18 cellular contexts compared by ENCODE assay signal in genomic region chr1:226648421-226648820, GRCh38.
"Had no signal": no experiment of that assay in that cellular context is flagged by ENCODE, and none has a peak within 500 bp of the region (broad histone marks: within the 10 kb centered on the region; RNA-seq: fewer than 3 reads in every experiment).

No MANE protein-coding gene starts in this region.

- H3K27ac ChIP-seq: parathyroid adenoma, testis had no signal

- H3K79me2 ChIP-seq: parathyroid adenoma had no signal

- H2AFZ ChIP-seq: parathyroid adenoma had no signal

- H3K4me3 Mint-ChIP-seq: activated CD4-positive, alpha-beta T cell treated with anti-CD3 and anti-CD28 coated beads, Interleukin-2, amount 10 ng/mL, durations not matched to agents 24 days and 14 days; activated naive CD4-positive, alpha-beta T cell treated with anti-CD3 and anti-CD28 coated beads, Interleukin-2, amount 50 U/mL, for 24 hours; activated T-cell treated with anti-CD3 and anti-CD28 coated beads, Interleukin-2, amount 50 U/mL, for 72 hours; dendritic cell treated with granulocyte-macrophage colony-stimulating factor and Interleukin-4, amounts not matched to agents 40 ng/mL and 50 ng/mL, for 4 days; naive B cell; T-helper 2 cell treated with Interferon-gamma antibody and Interleukin-4, amounts not matched to agents 5 μg/mL and 100 μg/mL, for 36 hours; type B pancreatic cell had no signal

- H3K27me3 Mint-ChIP-seq: activated CD4-positive, alpha-beta T cell treated with anti-CD3 and anti-CD28 coated beads, Interleukin-2, amount 10 ng/mL, durations not matched to agents 24 days and 14 days; activated naive CD4-positive, alpha-beta T cell treated with anti-CD3 and anti-CD28 coated beads, Interleukin-2, amount 50 U/mL, for 24 hours; dendritic cell treated with granulocyte-macrophage colony-stimulating factor and Interleukin-4, amounts not matched to agents 40 ng/mL and 50 ng/mL, for 4 days; naive B cell; type B pancreatic cell had no signal

- H3K36me3 Mint-ChIP-seq: activated naive CD4-positive, alpha-beta T cell treated with anti-CD3 and anti-CD28 coated beads, Interleukin-2, amount 50 U/mL, for 24 hours had no signal

- H3K9ac ChIP-seq: parathyroid adenoma had no signal

- H3K9me3 Mint-ChIP-seq: activated CD4-positive, alpha-beta T cell treated with anti-CD3 and anti-CD28 coated beads, Interleukin-2, amount 10 ng/mL, durations not matched to agents 24 days and 14 days; activated naive CD4-positive, alpha-beta T cell treated with anti-CD3 and anti-CD28 coated beads, Interleukin-2, amount 50 U/mL, for 24 hours; activated T-cell treated with anti-CD3 and anti-CD28 coated beads, Interleukin-2, amount 50 U/mL, for 72 hours; dendritic cell treated with granulocyte-macrophage colony-stimulating factor and Interleukin-4, amounts not matched to agents 40 ng/mL and 50 ng/mL, for 4 days; naive B cell; T-helper 2 cell treated with Interferon-gamma antibody and Interleukin-4, amounts not matched to agents 5 μg/mL and 100 μg/mL, for 36 hours; type B pancreatic cell had no signal

- H3K9me3 ChIP-seq: mucosa of descending colon, testis had no signal

- DNase-seq: activated CD4-positive, alpha-beta T cell treated with anti-CD3 and anti-CD28 coated beads, Interleukin-2, amount 10 ng/mL, durations not matched to agents 24 days and 14 days; activated CD4-positive, CD25-positive, alpha-beta regulatory T cell; activated CD8-positive, alpha-beta memory T cell treated with anti-CD3 and anti-CD28 coated beads, Interleukin-2, amount 50 U/mL, for 4 hours; activated gamma-delta T cell; activated T-cell treated with anti-CD3 and anti-CD28 coated beads, Interleukin-2, amount 50 U/mL, for 72 hours; amniotic stem cell; effector memory CD4-positive, alpha-beta T cell; mesenchymal stem cell; naive B cell; stimulated activated naive CD4-positive, alpha-beta T cell treated with Interleukin-2 at 50 U/mL for 16 hours; SW 1271; testis had no signal

- H3K27ac Mint-ChIP-seq: activated CD4-positive, alpha-beta T cell treated with anti-CD3 and anti-CD28 coated beads, Interleukin-2, amount 10 ng/mL, durations not matched to agents 24 days and 14 days; activated naive CD4-positive, alpha-beta T cell treated with anti-CD3 and anti-CD28 coated beads, Interleukin-2, amount 50 U/mL, for 24 hours; activated T-cell treated with anti-CD3 and anti-CD28 coated beads, Interleukin-2, amount 50 U/mL, for 72 hours; dendritic cell treated with granulocyte-macrophage colony-stimulating factor and Interleukin-4, amounts not matched to agents 40 ng/mL and 50 ng/mL, for 4 days; T-helper 2 cell treated with Interferon-gamma antibody and Interleukin-4, amounts not matched to agents 5 μg/mL and 100 μg/mL, for 36 hours; type B pancreatic cell had no signal

- H3K4me1 ChIP-seq: parathyroid adenoma had no signal

- H3K4me3 ChIP-seq: mucosa of descending colon, testis had no signal

- H3K27me3 ChIP-seq: testis had no signal

- ATAC-seq: activated T-cell treated with anti-CD3 and anti-CD28 coated beads, Interleukin-2, amount 50 U/mL, for 72 hours; mucosa of descending colon had no signal
